In genomic region chr1:64543831-64544230, GRCh38 we compare ENCODE assay signal across 23 cellular contexts.
DNase-seq lines count a peak whose midpoint lies in the region; ATAC-seq and TF ChIP-seq lines count a peak whose summit lies in the region.
"Had no signal": no experiment of that assay in that cellular context is flagged by ENCODE, and none has a peak within 500 bp of the region (broad histone marks: within the 10 kb centered on the region; RNA-seq: fewer than 3 reads in every experiment).

No MANE protein-coding gene starts in this region.

- H3K27me3 ChIP-seq in SJCRH30 (no peaks in the 10 kb centered on the region), WERI-Rb-1 (ENCODE audit: insufficient read depth, low read depth, severe bottlenecking) (no peaks in the 10 kb centered on the region)
- H3K27me3 ChIP-seq: left lung, neural progenitor cell, upper lobe of left lung had no signal

- H3K27ac ChIP-seq in HEK293 (ENCODE audit: extremely low read depth, low read depth, low read length) = no peak overlapping the region; the same call in 1 of the 2 replicates
- no peak overlapping the region for H3K27ac ChIP-seq in SJCRH30
- no peak overlapping the region for H3K27ac ChIP-seq in WERI-Rb-1
- H3K27ac ChIP-seq: left lung, neural progenitor cell, upper lobe of left lung, VCaP had no signal

- ATAC-seq in sciatic nerve (peak; percentile 57), HG02870 (IDR thresholded peaks at IDR 0.05; ENCODE audit: unreplicated experiment) (no peak), GM21526 (IDR thresholded peaks at IDR 0.05; ENCODE audit: low FRiP score, unreplicated experiment) (no peak)
- ATAC-seq: activated CD8-positive, alpha-beta T cell treated with anti-CD3 and anti-CD28 coated beads for 36 hours; left lung; mucosa of descending colon had no signal

- intact Hi-C loops in sciatic nerve (cut with DNase I) = no loop called here

- TF ChIP-seq CTCF in HEK293 (tag by site-specific recombination; IDR thresholded peaks at IDR 0.05) (no peak), fibroblast of mammary gland (conservative IDR thresholded peaks at IDR 0.05; ENCODE audit: control insufficient read depth, insufficient read depth, low read depth, low read length) (no peak), WERI-Rb-1 (IDR thresholded peaks at IDR 0.05; ENCODE audit: low read depth, low read length) (no peak)

- peak; percentile 7 to 24 for DNase-seq in SJCRH30
- DNase-seq in fibroblast of mammary gland (ENCODE audit: low read depth) = peak; percentile 63
- DNase-seq in sciatic nerve (ENCODE audit: low spot score) = no peak
- no peak for DNase-seq in WERI-Rb-1
- DNase-seq in AG08396 (ENCODE audit: low spot score) = no peak
- DNase-seq: activated CD8-positive, alpha-beta T cell treated with anti-CD3 and anti-CD28 coated beads for 36 hours; activated gamma-delta T cell treated with Interleukin-2 at 50 U/mL for 16 hours; anterior cingulate cortex; CD8-positive, alpha-beta memory T cell; DND-41; effector CD4-positive, alpha-beta T cell; IMR-90; left lung; mucosa of descending colon; NCI-H1694 treated with DMSO at 0.1 percent for 48 hours; stimulated activated CD4-positive, alpha-beta T cell treated with anti-CD3 and anti-CD28 coated beads, Interleukin-4, amount 100 ng/mL, for 4 hours; T-helper 1 cell; upper lobe of left lung had no signal

- H3K36me3 ChIP-seq in HEK293 (ENCODE audit: control insufficient read depth in 2 of 2, insufficient read depth in 1 of 2, low read length in 2 of 2) = no peaks in the 10 kb centered on the region
- H3K36me3 ChIP-seq in SJCRH30 = no peaks in the 10 kb centered on the region
- H3K36me3 ChIP-seq in WERI-Rb-1 = no peaks in the 10 kb centered on the region
- H3K36me3 ChIP-seq: left lung, neural progenitor cell, upper lobe of left lung had no signal

- H3K4me1 ChIP-seq in HEK293 (ENCODE audit: control insufficient read depth, insufficient read depth, low read length) (peaks cover 50% of the 10 kb centered on the region), SJCRH30 (peaks cover 3% of the 10 kb centered on the region; the same call in 1 of the 2 replicates)

- CTCF ChIA-PET in HEK293 (lab: Yijun Ruan, JAX) = no interaction called here

- H3K9me3 ChIP-seq in HEK293 (ENCODE audit: control insufficient read depth, insufficient read depth, low read depth, low read length) (no peaks in the 10 kb centered on the region), SJCRH30 (replicated peaks) (no peaks in the 10 kb centered on the region), WERI-Rb-1 (ENCODE audit: severe bottlenecking) (no peaks in the 10 kb centered on the region)
- H3K9me3 ChIP-seq: left lung, mucosa of descending colon, upper lobe of left lung had no signal

- H3K4me3 ChIP-seq in HEK293 (ENCODE audit: low read depth, low read length) (no peak overlapping the region), SJCRH30 (no peak overlapping the region), fibroblast of mammary gland (ENCODE audit: control insufficient read depth, low read depth, low read length) (no peak overlapping the region), WERI-Rb-1 (ENCODE audit: low read depth, low read length) (no peak overlapping the region)
- H3K4me3 ChIP-seq: left lung, mucosa of descending colon, neural progenitor cell, upper lobe of left lung had no signal

- POLR2A ChIA-PET in HEK293 (lab: Yijun Ruan, JAX) = no interaction called here

TF ChIP-seq in HEK293, 187 proteins besides CTCF, POLR2A, EP300 and RAD21 (continues in another document):
- TF ChIP-seq ZNF362 (tag by site-specific recombination; IDR thresholded peaks at IDR 0.05) (peak; percentile 93), ZBTB1 (tag by site-specific recombination; IDR thresholded peaks at IDR 0.05) (no peak), ZNF664 (tag by site-specific recombination; IDR thresholded peaks at IDR 0.05) (no peak), ZNF23 (tag by site-specific recombination; IDR thresholded peaks at IDR 0.05; ENCODE audit: borderline replicate concordance) (no peak), MEIS1 (CRISPR knock-in tag; IDR thresholded peaks at IDR 0.05; ENCODE audit: borderline replicate concordance) (no peak), SP7 (tag by site-specific recombination; IDR thresholded peaks at IDR 0.05) (peak; percentile 48), ZNF423 (tag by site-specific recombination; IDR thresholded peaks at IDR 0.05) (no peak), ZNF677 (tag by site-specific recombination; IDR thresholded peaks at IDR 0.05) (no peak), ZNF138 (tag by site-specific recombination; IDR thresholded peaks at IDR 0.05; ENCODE audit: borderline replicate concordance) (no peak), RBAK (tag by site-specific recombination; IDR thresholded peaks at IDR 0.05) (no peak), ZNF174 (tag by site-specific recombination; IDR thresholded peaks at IDR 0.05) (no peak), WT1 (tag by site-specific recombination; IDR thresholded peaks at IDR 0.05) (peak; percentile 65), ZXDB (tag by site-specific recombination; IDR thresholded peaks at IDR 0.05) (no peak), ZNF311 (tag by site-specific recombination; IDR thresholded peaks at IDR 0.05; ENCODE audit: borderline replicate concordance) (no peak)
- TF ChIP-seq, protein P1, sequence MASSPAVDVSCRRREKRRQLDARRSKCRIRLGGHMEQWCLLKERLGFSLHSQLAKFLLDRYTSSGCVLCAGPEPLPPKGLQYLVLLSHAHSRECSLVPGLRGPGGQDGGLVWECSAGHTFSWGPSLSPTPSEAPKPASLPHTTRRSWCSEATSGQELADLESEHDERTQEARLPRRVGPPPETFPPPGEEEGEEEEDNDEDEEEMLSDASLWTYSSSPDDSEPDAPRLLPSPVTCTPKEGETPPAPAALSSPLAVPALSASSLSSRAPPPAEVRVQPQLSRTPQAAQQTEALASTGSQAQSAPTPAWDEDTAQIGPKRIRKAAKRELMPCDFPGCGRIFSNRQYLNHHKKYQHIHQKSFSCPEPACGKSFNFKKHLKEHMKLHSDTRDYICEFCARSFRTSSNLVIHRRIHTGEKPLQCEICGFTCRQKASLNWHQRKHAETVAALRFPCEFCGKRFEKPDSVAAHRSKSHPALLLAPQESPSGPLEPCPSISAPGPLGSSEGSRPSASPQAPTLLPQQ (tag by site-specific recombination; IDR thresholded peaks at IDR 0.05) = no peak
- TF ChIP-seq, protein P2, sequence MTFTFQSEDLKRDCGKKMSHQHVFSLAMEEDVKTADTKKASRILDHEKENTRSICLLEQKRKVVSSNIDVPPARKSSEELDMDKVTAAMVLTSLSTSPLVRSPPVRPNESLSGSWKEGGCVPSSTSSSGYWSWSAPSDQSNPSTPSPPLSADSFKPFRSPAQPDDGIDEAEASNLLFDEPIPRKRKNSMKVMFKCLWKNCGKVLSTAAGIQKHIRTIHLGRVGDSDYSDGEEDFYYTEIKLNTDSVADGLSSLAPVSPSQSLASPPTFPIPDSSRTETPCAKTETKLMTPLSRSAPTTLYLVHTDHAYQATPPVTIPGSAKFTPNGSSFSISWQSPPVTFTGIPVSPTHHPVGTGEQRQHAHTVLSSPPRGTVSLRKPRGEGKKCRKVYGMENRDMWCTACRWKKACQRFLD (tag by site-specific recombination; IDR thresholded peaks at IDR 0.05) = no peak
- TF ChIP-seq, protein P3, sequence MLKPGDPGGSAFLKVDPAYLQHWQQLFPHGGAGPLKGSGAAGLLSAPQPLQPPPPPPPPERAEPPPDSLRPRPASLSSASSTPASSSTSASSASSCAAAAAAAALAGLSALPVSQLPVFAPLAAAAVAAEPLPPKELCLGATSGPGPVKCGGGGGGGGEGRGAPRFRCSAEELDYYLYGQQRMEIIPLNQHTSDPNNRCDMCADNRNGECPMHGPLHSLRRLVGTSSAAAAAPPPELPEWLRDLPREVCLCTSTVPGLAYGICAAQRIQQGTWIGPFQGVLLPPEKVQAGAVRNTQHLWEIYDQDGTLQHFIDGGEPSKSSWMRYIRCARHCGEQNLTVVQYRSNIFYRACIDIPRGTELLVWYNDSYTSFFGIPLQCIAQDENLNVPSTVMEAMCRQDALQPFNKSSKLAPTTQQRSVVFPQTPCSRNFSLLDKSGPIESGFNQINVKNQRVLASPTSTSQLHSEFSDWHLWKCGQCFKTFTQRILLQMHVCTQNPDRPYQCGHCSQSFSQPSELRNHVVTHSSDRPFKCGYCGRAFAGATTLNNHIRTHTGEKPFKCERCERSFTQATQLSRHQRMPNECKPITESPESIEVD (tag by site-specific recombination; IDR thresholded peaks at IDR 0.05) = 0 out of 2 replicates have a peak, but pooled peaks have one; percentile 11
- TF ChIP-seq, protein P4, sequence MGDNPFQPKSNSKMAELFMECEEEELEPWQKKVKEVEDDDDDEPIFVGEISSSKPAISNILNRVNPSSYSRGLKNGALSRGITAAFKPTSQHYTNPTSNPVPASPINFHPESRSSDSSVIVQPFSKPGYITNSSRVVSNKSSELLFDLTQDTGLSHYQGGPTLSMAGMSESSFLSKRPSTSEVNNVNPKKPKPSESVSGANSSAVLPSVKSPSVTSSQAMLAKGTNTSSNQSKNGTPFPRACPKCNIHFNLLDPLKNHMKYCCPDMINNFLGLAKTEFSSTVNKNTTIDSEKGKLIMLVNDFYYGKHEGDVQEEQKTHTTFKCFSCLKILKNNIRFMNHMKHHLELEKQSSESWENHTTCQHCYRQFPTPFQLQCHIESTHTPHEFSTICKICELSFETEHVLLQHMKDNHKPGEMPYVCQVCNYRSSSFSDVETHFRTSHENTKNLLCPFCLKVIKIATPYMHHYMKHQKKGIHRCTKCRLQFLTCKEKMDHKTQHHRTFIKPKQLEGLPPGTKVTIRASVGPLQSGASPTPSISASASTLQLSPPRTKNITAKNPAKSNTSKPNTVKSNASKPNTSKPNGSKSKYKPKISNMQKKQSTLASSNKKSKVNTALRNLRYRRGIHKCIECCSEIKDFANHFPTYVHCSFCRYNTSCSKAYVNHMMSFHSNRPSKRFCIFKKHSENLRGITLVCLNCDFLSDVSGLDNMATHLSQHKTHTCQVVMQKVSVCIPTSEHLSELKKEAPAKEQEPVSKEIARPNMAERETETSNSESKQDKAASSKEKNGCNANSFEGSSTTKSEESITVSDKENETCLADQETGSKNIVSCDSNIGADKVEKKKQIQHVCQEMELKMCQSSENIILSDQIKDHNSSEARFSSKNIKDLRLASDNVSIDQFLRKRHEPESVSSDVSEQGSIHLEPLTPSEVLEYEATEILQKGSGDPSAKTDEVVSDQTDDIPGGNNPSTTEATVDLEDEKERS (tag by site-specific recombination; IDR thresholded peaks at IDR 0.05) = no peak

Comparison
In these comparisons a context has a peak if more than half of its experiments do, and no peak if none do; other contexts are left out.
1. DNase-seq: peak in SJCRH30 (2 of 2) and fibroblast of mammary gland (single experiment); none in sciatic nerve (single experiment), WERI-Rb-1 (single experiment) and AG08396 (single experiment).